28 cellular contexts compared by ENCODE assay signal in genomic region chr6:158942349-158942748, GRCh38.
"Had no signal": no experiment of that assay in that cellular context is flagged by ENCODE, and none has a peak within 500 bp of the region (broad histone marks: within the 10 kb centered on the region; RNA-seq: fewer than 3 reads in every experiment).

No MANE protein-coding gene starts in this region.

- FAIRE-seq: endometrium, endothelial cell of umbilical vein had no signal

- H3K4me1 ChIP-seq: foreskin keratinocyte, gastrocnemius medialis had no signal

- ATAC-seq: effector memory CD8-positive, alpha-beta T cell; esophagus mucosa; foreskin keratinocyte; gastrocnemius medialis; gastroesophageal sphincter; heart left ventricle; heart right ventricle had no signal

- H3K4me2 ChIP-seq: hepatocyte had no signal

- H3K4me3 Mint-ChIP-seq: dendritic cell treated with granulocyte-macrophage colony-stimulating factor and Interleukin-4, amounts not matched to agents 40 ng/mL and 50 ng/mL, for 4 days; effector memory CD8-positive, alpha-beta T cell; endodermal cell had no signal

- H3K36me3 ChIP-seq: esophagus muscularis mucosa, esophagus squamous epithelium, gastrocnemius medialis, gastroesophageal sphincter, heart left ventricle, heart right ventricle had no signal

- H3K27me3 ChIP-seq: dorsolateral prefrontal cortex, foreskin keratinocyte, gastroesophageal sphincter, hepatocyte had no signal

- DNase-seq: cortex of kidney; dermis blood vessel endothelial cell; dorsolateral prefrontal cortex; effector CD4-positive, alpha-beta T cell; effector CD8-positive, alpha-beta T cell; effector memory CD4-positive, alpha-beta T cell; effector memory CD8-positive, alpha-beta T cell; endodermal cell; erythroblast; esophagus squamous epithelium; foreskin fibroblast; foreskin keratinocyte; foreskin melanocyte; gastrocnemius medialis; glutamatergic neuron; head of caudate nucleus; heart left ventricle; heart right ventricle; hippocampal formation had no signal

- H3K27ac Mint-ChIP-seq: dendritic cell treated with granulocyte-macrophage colony-stimulating factor and Interleukin-4, amounts not matched to agents 40 ng/mL and 50 ng/mL, for 4 days; effector memory CD8-positive, alpha-beta T cell; endodermal cell had no signal

- H3K27ac ChIP-seq: coronary artery, dorsolateral prefrontal cortex, epithelial cell of prostate, esophagus muscularis mucosa, esophagus squamous epithelium, foreskin keratinocyte, gastrocnemius medialis, gastroesophageal sphincter, heart left ventricle, heart right ventricle, hepatocyte had no signal

- H3K79me2 ChIP-seq: hepatocyte had no signal

- H3K9me3 ChIP-seq: esophagus squamous epithelium, gastrocnemius medialis had no signal

- H2AFZ ChIP-seq: hepatocyte had no signal

- H3K4me3 ChIP-seq: coronary artery, dorsolateral prefrontal cortex, esophagus muscularis mucosa, esophagus squamous epithelium, gastrocnemius medialis, gastroesophageal sphincter, heart left ventricle, heart right ventricle, hepatocyte had no signal
